Comparison of ENCODE assay signal across 1 cellular context in the genomic region with DNA sequence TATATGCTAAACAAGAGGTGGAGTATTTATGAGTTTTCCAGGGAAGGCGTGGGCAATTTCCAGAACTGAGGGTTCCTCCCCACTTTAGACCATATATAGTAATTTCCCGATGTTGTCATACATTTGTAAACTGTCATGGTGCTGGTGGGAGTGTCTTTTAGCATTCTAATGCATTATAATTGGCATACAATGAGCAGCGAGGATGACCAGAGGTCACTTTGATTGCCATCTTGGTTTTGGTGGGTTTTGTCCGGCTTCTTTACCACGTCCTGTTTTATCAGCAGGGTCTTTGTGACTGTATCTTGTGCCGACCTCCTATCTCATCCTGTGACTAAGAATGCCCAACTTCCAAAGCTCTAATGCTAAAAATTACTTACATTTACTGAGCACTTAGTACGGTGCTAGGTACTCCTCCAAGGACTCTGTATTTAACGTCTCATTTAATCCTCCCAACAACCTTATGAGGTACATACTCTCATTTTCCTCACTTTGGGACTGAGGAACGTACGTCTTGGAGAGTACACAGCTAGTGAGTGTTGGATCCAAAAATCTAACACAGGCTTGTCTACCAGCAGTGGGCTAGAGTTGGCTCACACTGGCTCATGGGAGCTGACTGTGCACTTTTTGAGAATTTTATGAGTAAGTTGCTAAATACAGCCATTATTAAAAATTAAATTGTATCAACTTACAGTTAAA.
TF ChIP-seq lines count a peak whose summit lies in the region.

No MANE protein-coding gene starts in this region.

TF ChIP-seq in K562, 482 proteins besides CTCF, POLR2A, EP300 and RAD21 (continued from another document and continues in another):
- TF ChIP-seq, protein P1, sequence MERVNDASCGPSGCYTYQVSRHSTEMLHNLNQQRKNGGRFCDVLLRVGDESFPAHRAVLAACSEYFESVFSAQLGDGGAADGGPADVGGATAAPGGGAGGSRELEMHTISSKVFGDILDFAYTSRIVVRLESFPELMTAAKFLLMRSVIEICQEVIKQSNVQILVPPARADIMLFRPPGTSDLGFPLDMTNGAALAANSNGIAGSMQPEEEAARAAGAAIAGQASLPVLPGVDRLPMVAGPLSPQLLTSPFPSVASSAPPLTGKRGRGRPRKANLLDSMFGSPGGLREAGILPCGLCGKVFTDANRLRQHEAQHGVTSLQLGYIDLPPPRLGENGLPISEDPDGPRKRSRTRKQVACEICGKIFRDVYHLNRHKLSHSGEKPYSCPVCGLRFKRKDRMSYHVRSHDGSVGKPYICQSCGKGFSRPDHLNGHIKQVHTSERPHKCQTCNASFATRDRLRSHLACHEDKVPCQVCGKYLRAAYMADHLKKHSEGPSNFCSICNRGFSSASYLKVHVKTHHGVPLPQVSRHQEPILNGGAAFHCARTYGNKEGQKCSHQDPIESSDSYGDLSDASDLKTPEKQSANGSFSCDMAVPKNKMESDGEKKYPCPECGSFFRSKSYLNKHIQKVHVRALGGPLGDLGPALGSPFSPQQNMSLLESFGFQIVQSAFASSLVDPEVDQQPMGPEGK (CRISPR knock-in tag; IDR thresholded peaks at IDR 0.05; ENCODE audit: borderline replicate concordance): no peak
- TF ChIP-seq HLTF (IDR thresholded peaks at IDR 0.05) (no peak), HNRNPK (IDR thresholded peaks at IDR 0.05; ENCODE audit: low read depth, low read length, poor library complexity, severe bottlenecking) (no peak), POU5F1 (IDR thresholded peaks at IDR 0.05; ENCODE audit: borderline replicate concordance, low read depth, low read length, partially characterized antibody) (no peak), POLR2AphosphoS5 (IDR thresholded peaks at IDR 0.05; ENCODE audit: control insufficient read depth, insufficient read depth, low read depth, low read length) (no peak), ZNF830 (CRISPR knock-in tag; IDR thresholded peaks at IDR 0.05) (no peak), PML (IDR thresholded peaks at IDR 0.05; ENCODE audit: low read length) (peak; percentile 26; the same call in 1 of the 2 replicates), NCOR1 (IDR thresholded peaks at IDR 0.05) (no peak), PTBP1 (IDR thresholded peaks at IDR 0.05; ENCODE audit: low read depth, low read length) (no peak), EP400 (IDR thresholded peaks at IDR 0.05) (no peak), MTF1 (CRISPR knock-in tag; IDR thresholded peaks at IDR 0.05; ENCODE audit: borderline replicate concordance) (no peak), ZNF184 (CRISPR knock-in tag; IDR thresholded peaks at IDR 0.05) (no peak), POLR2H (tag; IDR thresholded peaks at IDR 0.05; ENCODE audit: low read depth) (peak; percentile 53; the same call in 1 of the 2 replicates), ZNF175 (CRISPR knock-in tag; IDR thresholded peaks at IDR 0.05; ENCODE audit: low read depth) (peak; percentile 87), ZNF324 (CRISPR knock-in tag; IDR thresholded peaks at IDR 0.05) (no peak), RBM15 (IDR thresholded peaks at IDR 0.05; ENCODE audit: insufficient read depth, low read length) (no peak), SRSF9 (IDR thresholded peaks at IDR 0.05; ENCODE audit: borderline replicate concordance, low read depth, low read length) (no peak), CREBBP (IDR thresholded peaks at IDR 0.05; ENCODE audit: low read depth, low read length) (no peak), TBL1XR1 (IDR thresholded peaks at IDR 0.05; ENCODE audit: low read length in 2 of 2) (no peak), ELF1 (tag; IDR thresholded peaks at IDR 0.05) (no peak), MED1 (CRISPR knock-in tag; IDR thresholded peaks at IDR 0.05; ENCODE audit: borderline replicate concordance) (no peak), SRSF3 (IDR thresholded peaks at IDR 0.05; ENCODE audit: insufficient read depth, low read length) (no peak), CBX5 (IDR thresholded peaks at IDR 0.05; ENCODE audit: borderline replicate concordance, low read depth) (no peak), ZBTB8A (IDR thresholded peaks at IDR 0.05; ENCODE audit: partially characterized antibody) (no peak), BMI1 (IDR thresholded peaks at IDR 0.05; ENCODE audit: low read length) (no peak), RFX7 (CRISPR knock-in tag; IDR thresholded peaks at IDR 0.05) (0 out of 2 replicates have a peak, but pooled peaks have one; percentile 21), NR2F6 (CRISPR knock-in tag; IDR thresholded peaks at IDR 0.05) (no peak), SMC3 (conservative IDR thresholded peaks at IDR 0.05; ENCODE audit: insufficient read depth, low read depth, low read length) (no peak), ZC3H11A (IDR thresholded peaks at IDR 0.05; ENCODE audit: low read depth, low read length) (no peak), ZNF311 (CRISPR knock-in tag; IDR thresholded peaks at IDR 0.05) (no peak), TCF7 (IDR thresholded peaks at IDR 0.05; ENCODE audit: borderline replicate concordance) (no peak), HNRNPH1 (optimal IDR thresholded peaks at IDR 0.05; ENCODE audit: low read depth, low read length) (no peak), CBX3 (IDR thresholded peaks at IDR 0.05; ENCODE audit: borderline replicate concordance in 1 of 2, low read length in 2 of 2) (no peak), SP1 (CRISPR knock-in tag; IDR thresholded peaks at IDR 0.05) (no peak), CBFB (CRISPR knock-in tag; IDR thresholded peaks at IDR 0.05) (no peak), PHF21A (IDR thresholded peaks at IDR 0.05; ENCODE audit: borderline replicate concordance, low read depth) (no peak), BRCA1 (IDR thresholded peaks at IDR 0.05) (no peak), BRCA1 (CRISPR knock-in tag; IDR thresholded peaks at IDR 0.05) (no peak), ETV6 (IDR thresholded peaks at IDR 0.05; ENCODE audit: borderline replicate concordance in 1 of 2, low read depth in 2 of 2, low read length in 1 of 2) (no peak), ETV6 (CRISPR knock-in tag; IDR thresholded peaks at IDR 0.05; ENCODE audit: borderline replicate concordance) (no peak)
- TF ChIP-seq, protein P2, sequence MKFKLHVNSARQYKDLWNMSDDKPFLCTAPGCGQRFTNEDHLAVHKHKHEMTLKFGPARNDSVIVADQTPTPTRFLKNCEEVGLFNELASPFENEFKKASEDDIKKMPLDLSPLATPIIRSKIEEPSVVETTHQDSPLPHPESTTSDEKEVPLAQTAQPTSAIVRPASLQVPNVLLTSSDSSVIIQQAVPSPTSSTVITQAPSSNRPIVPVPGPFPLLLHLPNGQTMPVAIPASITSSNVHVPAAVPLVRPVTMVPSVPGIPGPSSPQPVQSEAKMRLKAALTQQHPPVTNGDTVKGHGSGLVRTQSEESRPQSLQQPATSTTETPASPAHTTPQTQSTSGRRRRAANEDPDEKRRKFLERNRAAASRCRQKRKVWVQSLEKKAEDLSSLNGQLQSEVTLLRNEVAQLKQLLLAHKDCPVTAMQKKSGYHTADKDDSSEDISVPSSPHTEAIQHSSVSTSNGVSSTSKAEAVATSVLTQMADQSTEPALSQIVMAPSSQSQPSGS (CRISPR knock-in tag; IDR thresholded peaks at IDR 0.05): no peak
- TF ChIP-seq, protein P3, sequence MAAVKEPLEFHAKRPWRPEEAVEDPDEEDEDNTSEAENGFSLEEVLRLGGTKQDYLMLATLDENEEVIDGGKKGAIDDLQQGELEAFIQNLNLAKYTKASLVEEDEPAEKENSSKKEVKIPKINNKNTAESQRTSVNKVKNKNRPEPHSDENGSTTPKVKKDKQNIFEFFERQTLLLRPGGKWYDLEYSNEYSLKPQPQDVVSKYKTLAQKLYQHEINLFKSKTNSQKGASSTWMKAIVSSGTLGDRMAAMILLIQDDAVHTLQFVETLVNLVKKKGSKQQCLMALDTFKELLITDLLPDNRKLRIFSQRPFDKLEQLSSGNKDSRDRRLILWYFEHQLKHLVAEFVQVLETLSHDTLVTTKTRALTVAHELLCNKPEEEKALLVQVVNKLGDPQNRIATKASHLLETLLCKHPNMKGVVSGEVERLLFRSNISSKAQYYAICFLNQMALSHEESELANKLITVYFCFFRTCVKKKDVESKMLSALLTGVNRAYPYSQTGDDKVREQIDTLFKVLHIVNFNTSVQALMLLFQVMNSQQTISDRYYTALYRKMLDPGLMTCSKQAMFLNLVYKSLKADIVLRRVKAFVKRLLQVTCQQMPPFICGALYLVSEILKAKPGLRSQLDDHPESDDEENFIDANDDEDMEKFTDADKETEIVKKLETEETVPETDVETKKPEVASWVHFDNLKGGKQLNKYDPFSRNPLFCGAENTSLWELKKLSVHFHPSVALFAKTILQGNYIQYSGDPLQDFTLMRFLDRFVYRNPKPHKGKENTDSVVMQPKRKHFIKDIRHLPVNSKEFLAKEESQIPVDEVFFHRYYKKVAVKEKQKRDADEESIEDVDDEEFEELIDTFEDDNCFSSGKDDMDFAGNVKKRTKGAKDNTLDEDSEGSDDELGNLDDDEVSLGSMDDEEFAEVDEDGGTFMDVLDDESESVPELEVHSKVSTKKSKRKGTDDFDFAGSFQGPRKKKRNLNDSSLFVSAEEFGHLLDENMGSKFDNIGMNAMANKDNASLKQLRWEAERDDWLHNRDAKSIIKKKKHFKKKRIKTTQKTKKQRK (IDR thresholded peaks at IDR 0.05; ENCODE audit: borderline replicate concordance, low read depth, low read length): no peak
- TF ChIP-seq, protein P4, sequence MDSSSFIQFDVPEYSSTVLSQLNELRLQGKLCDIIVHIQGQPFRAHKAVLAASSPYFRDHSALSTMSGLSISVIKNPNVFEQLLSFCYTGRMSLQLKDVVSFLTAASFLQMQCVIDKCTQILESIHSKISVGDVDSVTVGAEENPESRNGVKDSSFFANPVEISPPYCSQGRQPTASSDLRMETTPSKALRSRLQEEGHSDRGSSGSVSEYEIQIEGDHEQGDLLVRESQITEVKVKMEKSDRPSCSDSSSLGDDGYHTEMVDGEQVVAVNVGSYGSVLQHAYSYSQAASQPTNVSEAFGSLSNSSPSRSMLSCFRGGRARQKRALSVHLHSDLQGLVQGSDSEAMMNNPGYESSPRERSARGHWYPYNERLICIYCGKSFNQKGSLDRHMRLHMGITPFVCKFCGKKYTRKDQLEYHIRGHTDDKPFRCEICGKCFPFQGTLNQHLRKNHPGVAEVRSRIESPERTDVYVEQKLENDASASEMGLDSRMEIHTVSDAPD (CRISPR knock-in tag; IDR thresholded peaks at IDR 0.05): no peak
- TF ChIP-seq, protein P5, sequence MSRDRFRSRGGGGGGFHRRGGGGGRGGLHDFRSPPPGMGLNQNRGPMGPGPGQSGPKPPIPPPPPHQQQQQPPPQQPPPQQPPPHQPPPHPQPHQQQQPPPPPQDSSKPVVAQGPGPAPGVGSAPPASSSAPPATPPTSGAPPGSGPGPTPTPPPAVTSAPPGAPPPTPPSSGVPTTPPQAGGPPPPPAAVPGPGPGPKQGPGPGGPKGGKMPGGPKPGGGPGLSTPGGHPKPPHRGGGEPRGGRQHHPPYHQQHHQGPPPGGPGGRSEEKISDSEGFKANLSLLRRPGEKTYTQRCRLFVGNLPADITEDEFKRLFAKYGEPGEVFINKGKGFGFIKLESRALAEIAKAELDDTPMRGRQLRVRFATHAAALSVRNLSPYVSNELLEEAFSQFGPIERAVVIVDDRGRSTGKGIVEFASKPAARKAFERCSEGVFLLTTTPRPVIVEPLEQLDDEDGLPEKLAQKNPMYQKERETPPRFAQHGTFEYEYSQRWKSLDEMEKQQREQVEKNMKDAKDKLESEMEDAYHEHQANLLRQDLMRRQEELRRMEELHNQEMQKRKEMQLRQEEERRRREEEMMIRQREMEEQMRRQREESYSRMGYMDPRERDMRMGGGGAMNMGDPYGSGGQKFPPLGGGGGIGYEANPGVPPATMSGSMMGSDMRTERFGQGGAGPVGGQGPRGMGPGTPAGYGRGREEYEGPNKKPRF (IDR thresholded peaks at IDR 0.05; ENCODE audit: low read depth, low read length): no peak
- TF ChIP-seq, protein P6, sequence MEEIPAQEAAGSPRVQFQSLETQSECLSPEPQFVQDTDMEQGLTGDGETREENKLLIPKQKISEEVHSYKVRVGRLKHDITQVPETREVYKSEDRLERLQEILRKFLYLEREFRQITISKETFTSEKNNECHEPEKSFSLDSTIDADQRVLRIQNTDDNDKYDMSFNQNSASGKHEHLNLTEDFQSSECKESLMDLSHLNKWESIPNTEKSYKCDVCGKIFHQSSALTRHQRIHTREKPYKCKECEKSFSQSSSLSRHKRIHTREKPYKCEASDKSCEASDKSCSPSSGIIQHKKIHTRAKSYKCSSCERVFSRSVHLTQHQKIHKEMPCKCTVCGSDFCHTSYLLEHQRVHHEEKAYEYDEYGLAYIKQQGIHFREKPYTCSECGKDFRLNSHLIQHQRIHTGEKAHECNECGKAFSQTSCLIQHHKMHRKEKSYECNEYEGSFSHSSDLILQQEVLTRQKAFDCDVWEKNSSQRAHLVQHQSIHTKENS (CRISPR knock-in tag; IDR thresholded peaks at IDR 0.05): no peak
- TF ChIP-seq, protein P7, sequence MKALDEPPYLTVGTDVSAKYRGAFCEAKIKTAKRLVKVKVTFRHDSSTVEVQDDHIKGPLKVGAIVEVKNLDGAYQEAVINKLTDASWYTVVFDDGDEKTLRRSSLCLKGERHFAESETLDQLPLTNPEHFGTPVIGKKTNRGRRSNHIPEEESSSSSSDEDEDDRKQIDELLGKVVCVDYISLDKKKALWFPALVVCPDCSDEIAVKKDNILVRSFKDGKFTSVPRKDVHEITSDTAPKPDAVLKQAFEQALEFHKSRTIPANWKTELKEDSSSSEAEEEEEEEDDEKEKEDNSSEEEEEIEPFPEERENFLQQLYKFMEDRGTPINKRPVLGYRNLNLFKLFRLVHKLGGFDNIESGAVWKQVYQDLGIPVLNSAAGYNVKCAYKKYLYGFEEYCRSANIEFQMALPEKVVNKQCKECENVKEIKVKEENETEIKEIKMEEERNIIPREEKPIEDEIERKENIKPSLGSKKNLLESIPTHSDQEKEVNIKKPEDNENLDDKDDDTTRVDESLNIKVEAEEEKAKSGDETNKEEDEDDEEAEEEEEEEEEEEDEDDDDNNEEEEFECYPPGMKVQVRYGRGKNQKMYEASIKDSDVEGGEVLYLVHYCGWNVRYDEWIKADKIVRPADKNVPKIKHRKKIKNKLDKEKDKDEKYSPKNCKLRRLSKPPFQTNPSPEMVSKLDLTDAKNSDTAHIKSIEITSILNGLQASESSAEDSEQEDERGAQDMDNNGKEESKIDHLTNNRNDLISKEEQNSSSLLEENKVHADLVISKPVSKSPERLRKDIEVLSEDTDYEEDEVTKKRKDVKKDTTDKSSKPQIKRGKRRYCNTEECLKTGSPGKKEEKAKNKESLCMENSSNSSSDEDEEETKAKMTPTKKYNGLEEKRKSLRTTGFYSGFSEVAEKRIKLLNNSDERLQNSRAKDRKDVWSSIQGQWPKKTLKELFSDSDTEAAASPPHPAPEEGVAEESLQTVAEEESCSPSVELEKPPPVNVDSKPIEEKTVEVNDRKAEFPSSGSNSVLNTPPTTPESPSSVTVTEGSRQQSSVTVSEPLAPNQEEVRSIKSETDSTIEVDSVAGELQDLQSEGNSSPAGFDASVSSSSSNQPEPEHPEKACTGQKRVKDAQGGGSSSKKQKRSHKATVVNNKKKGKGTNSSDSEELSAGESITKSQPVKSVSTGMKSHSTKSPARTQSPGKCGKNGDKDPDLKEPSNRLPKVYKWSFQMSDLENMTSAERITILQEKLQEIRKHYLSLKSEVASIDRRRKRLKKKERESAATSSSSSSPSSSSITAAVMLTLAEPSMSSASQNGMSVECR (CRISPR knock-in tag; IDR thresholded peaks at IDR 0.05): no peak
